ENCODE assay signal across 8 cellular contexts in genomic region chr1:206202789-206203363, GRCh38. TPM values are rescaled to one million over a fixed set of nuclear protein-coding genes. Genes with fewer than 3 reads are reported as not detected.
DNase-seq lines count a peak whose midpoint lies in the region; ATAC-seq and TF ChIP-seq lines count a peak whose summit lies in the region.
"Not testable (repeated sequence)": the region's sequence is repeated elsewhere in the genome, so short reads cannot be mapped to it uniquely, and the experiment has no call there.

Gene FAM72A, minus strand, starts transcription at chr1:206202839. Its CDS starts 814 bp downstream, at chr1:206202025.

- H3K27me3 Mint-ChIP-seq in activated naive CD8-positive, alpha-beta T cell treated with anti-CD3 and anti-CD28 coated beads for 36 hours = not testable (repeated sequence)

- peak within 1 kb of the TSS; percentile 74 to 78 for H3K27ac ChIP-seq in tibial artery

- H3K4me3 Mint-ChIP-seq in activated naive CD8-positive, alpha-beta T cell treated with anti-CD3 and anti-CD28 coated beads for 36 hours = peak within 1 kb of the TSS; percentile 84

- not testable (repeated sequence) for H3K4me1 Mint-ChIP-seq in activated naive CD8-positive, alpha-beta T cell treated with anti-CD3 and anti-CD28 coated beads for 36 hours

- ATAC-seq in GM18498 (IDR thresholded peaks at IDR 0.05; ENCODE audit: unreplicated experiment) (peak; percentile 85), HG02943 (IDR thresholded peaks at IDR 0.05; ENCODE audit: low read depth, unreplicated experiment) (peak; percentile 77), Right ventricle myocardium superior (ENCODE audit: poor library complexity) (peak; percentile 88)

- H3K36me3 Mint-ChIP-seq in activated naive CD8-positive, alpha-beta T cell treated with anti-CD3 and anti-CD28 coated beads for 36 hours = not testable (repeated sequence)

- H3K36me3 ChIP-seq in tibial artery = not testable (repeated sequence)

- H3K27me3 ChIP-seq in tibial artery = not testable (repeated sequence)

- not testable (repeated sequence) for H3K9me3 ChIP-seq in tibial artery

- peak in 1 of 2 experiments; percentile 38 for TF ChIP-seq CTCF in tibial artery (IDR thresholded peaks at IDR 0.05)

- H3K4me1 ChIP-seq in tibial artery = not testable (repeated sequence)

- intact Hi-C loops in Right ventricle myocardium superior (cut with DNase I); tibial artery (cut with DNase I; ENCODE audit: low total_unique reads): not testable (repeated sequence)

- peak; percentile 98 for DNase-seq in NCI-H146 treated with DMSO at 0.1 percent for 48 hours (lab: John Stamatoyannopoulos, UW; ENCODE audit: unreplicated experiment)
- DNase-seq in T follicular helper cell (ENCODE audit: low read depth) = peak; percentile 95
- peak; percentile 95 for DNase-seq in activated naive CD8-positive, alpha-beta T cell treated with anti-CD3 and anti-CD28 coated beads for 36 hours
- peak; percentile 98 for DNase-seq in Right ventricle myocardium superior
- peak; percentile 100 for DNase-seq in pons (ENCODE audit: low spot score)
- DNase-seq in tibial artery = peak; percentile 99 to 100

- not testable (repeated sequence) for H3K9me3 Mint-ChIP-seq in activated naive CD8-positive, alpha-beta T cell treated with anti-CD3 and anti-CD28 coated beads for 36 hours

- peak within 1 kb of the TSS; percentile 80 for H3K27ac Mint-ChIP-seq in activated naive CD8-positive, alpha-beta T cell treated with anti-CD3 and anti-CD28 coated beads for 36 hours

- peak within 1 kb of the TSS; percentile 51 to 63 for H3K4me3 ChIP-seq in tibial artery

RNA-seq across cellular contexts. Expression of gene FAM72A, which starts in this region (rescaled TPM):
- 10 to 100 TPM; 23.6 to 29.9 TPM for total RNA-seq in activated naive CD8-positive, alpha-beta T cell treated with anti-CD3 and anti-CD28 coated beads for 36 hours
- total RNA-seq in Right ventricle myocardium superior = 1.2 TPM

Comparison
In these comparisons a context has a peak if more than half of its experiments do, and no peak if none do; other contexts are left out.
1. Peak in every context shown above with its lines: DNase-seq, ATAC-seq, H3K4me3 ChIP-seq and H3K27ac ChIP-seq.
2. RNA of gene FAM72A (total RNA-seq): 23.6 to 29.9 TPM in activated naive CD8-positive, alpha-beta T cell treated with anti-CD3 and anti-CD28 coated beads for 36 hours; 1.2 TPM in Right ventricle myocardium superior (single experiment); every median in the first group is over 10 times any median in the second.